1 cellular context compared by ENCODE assay signal in the genomic region with DNA sequence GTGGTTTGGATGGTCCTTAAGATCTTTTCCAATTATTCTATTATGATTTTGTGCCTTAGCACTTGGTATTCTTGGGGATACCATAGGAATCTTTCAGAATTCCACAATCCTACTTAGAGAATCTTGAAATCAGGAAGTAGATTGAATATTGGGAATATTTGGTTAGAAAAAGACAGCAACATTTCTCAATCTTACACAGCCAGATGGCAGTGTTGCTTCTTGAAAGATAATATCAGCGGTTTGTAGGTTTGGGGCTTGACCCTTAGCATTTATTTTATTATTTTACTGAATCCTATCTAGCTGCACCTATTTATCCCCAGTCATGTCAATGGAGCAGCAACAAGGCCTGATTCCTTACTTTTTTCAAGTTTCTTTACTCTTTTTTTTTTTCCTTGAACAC.
TF ChIP-seq lines count a peak whose summit lies in the region.

No MANE protein-coding gene starts in this region.

TF ChIP-seq in SK-N-SH, 30 proteins besides CTCF, POLR2A, EP300 and RAD21 (continued from another document):
- TF ChIP-seq, protein P1, sequence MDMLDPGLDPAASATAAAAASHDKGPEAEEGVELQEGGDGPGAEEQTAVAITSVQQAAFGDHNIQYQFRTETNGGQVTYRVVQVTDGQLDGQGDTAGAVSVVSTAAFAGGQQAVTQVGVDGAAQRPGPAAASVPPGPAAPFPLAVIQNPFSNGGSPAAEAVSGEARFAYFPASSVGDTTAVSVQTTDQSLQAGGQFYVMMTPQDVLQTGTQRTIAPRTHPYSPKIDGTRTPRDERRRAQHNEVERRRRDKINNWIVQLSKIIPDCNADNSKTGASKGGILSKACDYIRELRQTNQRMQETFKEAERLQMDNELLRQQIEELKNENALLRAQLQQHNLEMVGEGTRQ (IDR thresholded peaks at IDR 0.05; ENCODE audit: borderline replicate concordance, low read depth, low read length): no peak
- TF ChIP-seq, protein P2, sequence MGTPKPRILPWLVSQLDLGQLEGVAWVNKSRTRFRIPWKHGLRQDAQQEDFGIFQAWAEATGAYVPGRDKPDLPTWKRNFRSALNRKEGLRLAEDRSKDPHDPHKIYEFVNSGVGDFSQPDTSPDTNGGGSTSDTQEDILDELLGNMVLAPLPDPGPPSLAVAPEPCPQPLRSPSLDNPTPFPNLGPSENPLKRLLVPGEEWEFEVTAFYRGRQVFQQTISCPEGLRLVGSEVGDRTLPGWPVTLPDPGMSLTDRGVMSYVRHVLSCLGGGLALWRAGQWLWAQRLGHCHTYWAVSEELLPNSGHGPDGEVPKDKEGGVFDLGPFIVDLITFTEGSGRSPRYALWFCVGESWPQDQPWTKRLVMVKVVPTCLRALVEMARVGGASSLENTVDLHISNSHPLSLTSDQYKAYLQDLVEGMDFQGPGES (IDR thresholded peaks at IDR 0.05; ENCODE audit: low read depth, low read length): no peak
- peak; percentile 53 for TF ChIP-seq SMC3 (IDR thresholded peaks at IDR 0.05; ENCODE audit: low read depth, low read length)
- no peak for TF ChIP-seq FOXM1 (IDR thresholded peaks at IDR 0.05; ENCODE audit: low read depth)
- no peak for TF ChIP-seq POLR2AphosphoS5 (IDR thresholded peaks at IDR 0.05; ENCODE audit: low read depth, low read length)
